In genomic region chrX:154019633-154020499, GRCh38 we compare ENCODE assay signal across 8 cellular contexts. TPM values are rescaled to one million over a fixed set of nuclear protein-coding genes. Genes with fewer than 3 reads are reported as not detected.
DNase-seq lines count a peak whose midpoint lies in the region; ATAC-seq and TF ChIP-seq lines count a peak whose summit lies in the region.

IRAK1 (minus strand) TSS chrX:154019902; CDS start chrX:154019812, 90 bp downstream.

- H2BK5ac ChIP-seq in trophoblast cell (ENCODE audit: low read depth, low read length, poor library complexity): peak within 1 kb of the TSS; percentile 50

- no peak for TF ChIP-seq CTCF in adrenal gland (IDR thresholded peaks at IDR 0.05)
- TF ChIP-seq CTCF in cardiac muscle cell (IDR thresholded peaks at IDR 0.05; ENCODE audit: low read depth, low read length): no peak

- peaks cover 6% of the 10 kb centered on the region for H3K79me2 ChIP-seq in trophoblast cell (ENCODE audit: control insufficient read depth, insufficient read depth, low read length, poor library complexity)

- peak within 1 kb of the TSS; percentile 30 for H2BK120ac ChIP-seq in trophoblast cell (ENCODE audit: insufficient read depth, low read length, poor library complexity)

- no peak within 1 kb of the TSS for H3K23ac ChIP-seq in trophoblast cell (ENCODE audit: low read length)

- no peak within 1 kb of the TSS for H2AFZ ChIP-seq in trophoblast cell (ENCODE audit: insufficient read depth, low read length, poor library complexity)

- H3K14ac ChIP-seq in trophoblast cell (ENCODE audit: low read length): peak within 1 kb of the TSS; percentile 59

- ATAC-seq in GM19397 (IDR thresholded peaks at IDR 0.05; ENCODE audit: unreplicated experiment): peak; percentile 80
- ATAC-seq in SK-N-SH treated with all-trans-retinoic acid at 6 μM for 48 hours: peak; percentile 50

- H3K27ac ChIP-seq in adrenal gland (peak within 1 kb of the TSS; percentile 39 to 97 (median 90)), cardiac muscle cell (peak within 1 kb of the TSS; percentile 73), trophoblast cell (ENCODE audit: low read depth, low read length) (peak within 1 kb of the TSS; percentile 73)

- H3K9ac ChIP-seq in trophoblast cell (ENCODE audit: low read length): peak within 1 kb of the TSS; percentile 80

- H4K12ac ChIP-seq in trophoblast cell (ENCODE audit: low read depth, low read length): peak within 1 kb of the TSS; percentile 83

- H3K9me3 ChIP-seq in adrenal gland (replicated peaks in 1 of 3) (no peaks in the 10 kb centered on the region), cardiac muscle cell (ENCODE audit: low read depth) (no peaks in the 10 kb centered on the region), trophoblast cell (ENCODE audit: insufficient read depth, low read depth, low read length) (no peaks in the 10 kb centered on the region)

- peak within 1 kb of the TSS; percentile 82 for H4K91ac ChIP-seq in trophoblast cell (ENCODE audit: low read depth, low read length)

- intact Hi-C loops in adrenal gland (cut with DNase I): no loop called here

- H3K18ac ChIP-seq in trophoblast cell (ENCODE audit: low read length): no peak within 1 kb of the TSS

- no peak within 1 kb of the TSS for H2BK12ac ChIP-seq in trophoblast cell (ENCODE audit: low read length)

- TF ChIP-seq POLR2A in adrenal gland (IDR thresholded peaks at IDR 0.05): peak; percentile 18 to 47

- peak within 1 kb of the TSS; percentile 73 for H3K4me2 ChIP-seq in trophoblast cell (ENCODE audit: low read length)

- H3K36me3 ChIP-seq in adrenal gland (replicated peaks in 1 of 2) (peaks cover 0 to 21% of the 10 kb centered on the region in 2 donors), cardiac muscle cell (no peaks in the 10 kb centered on the region), trophoblast cell (ENCODE audit: control insufficient read depth in 1 of 2, insufficient read depth in 2 of 2, low read length in 2 of 2) (peaks cover 26 to 27% of the 10 kb centered on the region in 2 experiments)

- H3K4me1 ChIP-seq in adrenal gland (replicated peaks in 1 of 2) (peaks cover 0 to 20% of the 10 kb centered on the region in 2 donors), cardiac muscle cell (ENCODE audit: low read depth) (peaks cover 33% of the 10 kb centered on the region), trophoblast cell (ENCODE audit: control insufficient read depth in 1 of 2, insufficient read depth in 2 of 2, low read length in 2 of 2) (peaks cover 11 to 23% of the 10 kb centered on the region in 2 experiments)

- WGBS in adrenal gland, 4 donors: 1 to 54% (median 13%) methylated on average over 8 to 64 of the region's 96 CpGs
- no CpG with 5 or more reads among the region's 96 CpGs for WGBS in trophoblast cell (ENCODE audit: extremely low coverage, insufficient coverage, insufficient read length)

- H3K27me3 ChIP-seq in adrenal gland (peaks cover 4% of the 10 kb centered on the region), cardiac muscle cell (no peaks in the 10 kb centered on the region), trophoblast cell (ENCODE audit: insufficient read depth, low read length) (no peaks in the 10 kb centered on the region)

- peak within 1 kb of the TSS; percentile 44 for H2AK5ac ChIP-seq in trophoblast cell (ENCODE audit: low read length)

- peak within 1 kb of the TSS in 3 of 4 donors; percentile 14 to 63 (median 28) for H3K4me3 ChIP-seq in adrenal gland
- H3K4me3 ChIP-seq in cardiac muscle cell: peak within 1 kb of the TSS; percentile 23
- H3K4me3 ChIP-seq in trophoblast cell (ENCODE audit: low read depth, low read length): peak within 1 kb of the TSS; percentile 74

- peak within 1 kb of the TSS; percentile 49 for H3K4ac ChIP-seq in trophoblast cell (ENCODE audit: low read depth, low read length)

- peak within 1 kb of the TSS; percentile 86 for H4K8ac ChIP-seq in trophoblast cell (ENCODE audit: low read depth, low read length)

- DNase-seq in COLO829 (ENCODE audit: low spot score) (peak; percentile 47), HK-2 (ENCODE audit: unreplicated experiment) (peak; percentile 65), adrenal gland (peak in 6 of 7 donors; percentile 51 to 68 (median 58)), cardiac muscle cell (ENCODE audit: low read depth in 1 of 2, low spot score in 1 of 2) (peak; percentile 51 to 68), trophoblast cell (peak; percentile 32 to 57), inferior parietal cortex (ENCODE audit: extremely low spot score) (no peak)

- peaks cover 8% of the 10 kb centered on the region for H3K79me1 ChIP-seq in trophoblast cell (ENCODE audit: low read length)

TF ChIP-seq in SK-N-SH treated with all-trans-retinoic acid at 6 μM for 48 hours, 23 proteins besides CTCF, POLR2A, EP300 and RAD21:
- TF ChIP-seq CSDC2 (CRISPR knock-in tag; IDR thresholded peaks at IDR 0.05) (no peak), ARNTL (CRISPR knock-in tag; IDR thresholded peaks at IDR 0.05; ENCODE audit: borderline replicate concordance, low read depth) (no peak), ZNF70 (CRISPR knock-in tag; IDR thresholded peaks at IDR 0.05) (no peak), ZNF565 (CRISPR knock-in tag; conservative IDR thresholded peaks at IDR 0.05; ENCODE audit: low read depth) (no peak), TCF4 (CRISPR knock-in tag; IDR thresholded peaks at IDR 0.05; ENCODE audit: borderline replicate concordance) (no peak), ZNF8 (CRISPR knock-in tag; IDR thresholded peaks at IDR 0.05) (no peak)

RNA-seq across cellular contexts. Expression of gene IRAK1, which starts in this region (rescaled TPM):
- total RNA-seq in adrenal gland: 100 to 1,000 TPM in 4 of 8 donors, 10 to 100 TPM in 4; 79.9 to 142 (median 111) TPM
- 10 to 100 TPM; 36.9 to 70.1 (median 63.4) TPM for polyA plus RNA-seq in adrenal gland
- 22.7 and 27.3 TPM in 2 replicates for total RNA-seq in cardiac muscle cell
- polyA plus RNA-seq in cardiac muscle cell: 31.1 and 31.7 TPM in 2 replicates
- 31.0 and 31.6 TPM in 2 replicates for polyA plus RNA-seq in trophoblast cell (2013)

Comparison
In these comparisons a context has a peak if more than half of its experiments do, and no peak if none do; other contexts are left out.
1. H3K4me3 ChIP-seq: peak in every context shown above with its lines; median percentile 74 in trophoblast cell; 28 in adrenal gland; 23 in cardiac muscle cell.